ENCODE assay signal across 10 cellular contexts in genomic region chr17:36181401-36182175, GRCh38. TPM values are rescaled to one million over a fixed set of nuclear protein-coding genes. Genes with fewer than 3 reads are reported as not detected.
"Had no signal": no experiment of that assay in that cellular context is flagged by ENCODE, and none has a peak within 500 bp of the region (broad histone marks: within the 10 kb centered on the region; RNA-seq: fewer than 3 reads in every experiment).

No MANE protein-coding gene starts in this region.

RNA-seq across cellular contexts. Expression of gene TBC1D3B, which starts 5.2 kb away (rescaled TPM):
- total RNA-seq: mononuclear cell, skeletal muscle tissue had no signal

RNA-seq across cellular contexts. Expression of gene CCL3L1, which starts 15.0 kb away (rescaled TPM):
- total RNA-seq: bronchial epithelial cell, endothelial cell of umbilical vein, gastrocnemius medialis, left cardiac atrium, lower leg skin, myocyte, suprapubic skin, tibial nerve had no signal
- polyA plus RNA-seq: endothelial cell of umbilical vein had no signal

RNA-seq across cellular contexts. Expression of gene CCL4L2, which starts 29.3 kb away (rescaled TPM):
- total RNA-seq: bronchial epithelial cell, endothelial cell of umbilical vein, gastrocnemius medialis, myocyte had no signal
- polyA plus RNA-seq: endothelial cell of umbilical vein had no signal
